In the genomic region with DNA sequence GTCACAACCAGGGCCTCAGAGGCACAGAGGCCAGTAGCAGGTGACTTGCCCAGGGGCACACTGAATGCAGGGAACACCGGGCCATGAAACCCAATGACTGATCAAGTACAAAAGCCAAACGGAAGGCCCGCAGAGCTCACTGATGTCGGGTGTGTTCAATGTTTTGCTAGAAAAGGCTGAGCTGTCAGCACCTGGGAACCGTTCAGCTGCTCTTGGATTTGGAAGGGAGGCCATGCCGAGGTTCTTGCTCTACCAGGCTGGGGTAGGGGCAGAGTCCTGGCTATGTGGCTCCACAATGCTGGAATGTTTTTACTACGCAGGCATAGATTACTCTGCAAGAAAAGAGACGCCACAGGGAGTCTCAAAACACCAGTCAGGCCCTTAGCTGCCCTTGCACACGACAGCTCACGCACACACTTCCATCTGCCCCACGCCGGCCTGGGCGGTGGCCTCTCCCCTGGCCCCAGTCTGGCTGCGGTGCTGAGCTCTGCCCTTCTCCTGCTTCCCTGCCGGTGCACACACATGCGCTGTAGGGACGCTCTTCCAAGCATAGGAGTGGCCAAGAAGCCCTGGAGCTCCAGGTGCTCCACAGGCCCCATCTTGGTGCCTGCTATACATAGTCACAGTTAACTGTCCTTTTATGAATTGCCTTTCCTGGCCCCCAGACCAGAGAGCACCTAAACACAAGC, we compare ENCODE assay signal across 21 cellular contexts.
DNase-seq lines count a peak whose midpoint lies in the region; ATAC-seq and TF ChIP-seq lines count a peak whose summit lies in the region.
"Had no signal": no experiment of that assay in that cellular context is flagged by ENCODE, and none has a peak within 500 bp of the region (broad histone marks: within the 10 kb centered on the region; RNA-seq: fewer than 3 reads in every experiment).

No MANE protein-coding gene starts in this region.

- H3K27me3 Mint-ChIP-seq in natural killer cell (ENCODE audit: low read depth in 2 of 2) (no peaks in the 10 kb centered on the region), endodermal cell (ENCODE audit: insufficient read depth) (no peaks in the 10 kb centered on the region), neural progenitor cell (ENCODE audit: insufficient read depth, low read depth) (peaks cover 8% of the 10 kb centered on the region)
- no peaks in the 10 kb centered on the region for H3K27me3 Mint-ChIP-seq in natural killer cell treated with Interleukin-12 subunit alpha and Interleukin-12 subunit beta and Interleukin-15 and Interleukin-18, amount 100 ng/mL, for 72 hours
- H3K27me3 Mint-ChIP-seq: activated CD4-positive, alpha-beta memory T cell treated with anti-CD3 and anti-CD28 coated beads for 36 hours; stimulated activated naive CD8-positive, alpha-beta T cell treated with anti-CD3 and anti-CD28 coated beads, Interleukin-15, Interleukin-2, amounts not matched to agents 100 ng/mL and 50 ng/mL, for 24 hours had no signal

- H3K27ac ChIP-seq in endodermal cell (ENCODE audit: low read depth, low read length) (no peak overlapping the region), neural progenitor cell (no peak overlapping the region)
- H3K27ac ChIP-seq: colonic mucosa, right lobe of liver had no signal

- H3K4me1 Mint-ChIP-seq in natural killer cell = peaks cover 79 to 88% of the 10 kb centered on the region in 2 donors
- H3K4me1 Mint-ChIP-seq in natural killer cell treated with Interleukin-12 subunit alpha and Interleukin-12 subunit beta and Interleukin-15 and Interleukin-18, amount 100 ng/mL, for 72 hours (ENCODE audit: low read depth in 2 of 2) = peaks cover 40 to 60% of the 10 kb centered on the region in 2 donors
- H3K4me1 Mint-ChIP-seq in endodermal cell = peaks cover 21% of the 10 kb centered on the region
- H3K4me1 Mint-ChIP-seq in neural progenitor cell = peaks cover 46% of the 10 kb centered on the region

- H3K9me3 Mint-ChIP-seq in natural killer cell = no peaks in the 10 kb centered on the region
- no peaks in the 10 kb centered on the region for H3K9me3 Mint-ChIP-seq in natural killer cell treated with Interleukin-12 subunit alpha and Interleukin-12 subunit beta and Interleukin-15 and Interleukin-18, amount 100 ng/mL, for 72 hours
- peaks cover 24% of the 10 kb centered on the region for H3K9me3 Mint-ChIP-seq in endodermal cell
- peaks cover 19% of the 10 kb centered on the region for H3K9me3 Mint-ChIP-seq in neural progenitor cell
- H3K9me3 Mint-ChIP-seq: activated CD4-positive, alpha-beta memory T cell treated with anti-CD3 and anti-CD28 coated beads for 36 hours had no signal

- peaks cover 22% of the 10 kb centered on the region for H3K36me3 ChIP-seq in endodermal cell (ENCODE audit: control insufficient read depth, insufficient read depth, low read length)
- H3K36me3 ChIP-seq in neural progenitor cell = no peaks in the 10 kb centered on the region
- H3K36me3 ChIP-seq: right lobe of liver had no signal

- H3K4me2 ChIP-seq in neural progenitor cell = no peak overlapping the region

- peak overlapping the region; percentile 49 to 83 for H3K27ac Mint-ChIP-seq in natural killer cell
- H3K27ac Mint-ChIP-seq in natural killer cell treated with Interleukin-12 subunit alpha and Interleukin-12 subunit beta and Interleukin-15 and Interleukin-18, amount 100 ng/mL, for 72 hours = peak overlapping the region in 1 of 2 donors; percentile 28
- peak overlapping the region; percentile 84 for H3K27ac Mint-ChIP-seq in endodermal cell
- peak overlapping the region; percentile 84 for H3K27ac Mint-ChIP-seq in neural progenitor cell
- H3K27ac Mint-ChIP-seq: activated CD4-positive, alpha-beta memory T cell treated with anti-CD3 and anti-CD28 coated beads for 36 hours; stimulated activated naive CD8-positive, alpha-beta T cell treated with anti-CD3 and anti-CD28 coated beads, Interleukin-15, Interleukin-2, amounts not matched to agents 100 ng/mL and 50 ng/mL, for 24 hours had no signal

- H3K79me2 ChIP-seq in neural progenitor cell (ENCODE audit: low read depth) = peaks cover 98% of the 10 kb centered on the region

- no peak overlapping the region for H3K9ac ChIP-seq in endodermal cell (ENCODE audit: extremely low read depth, low read length, poor library complexity, severe bottlenecking)
- no peak overlapping the region for H3K9ac ChIP-seq in neural progenitor cell

- H4K20me1 ChIP-seq in neural progenitor cell (ENCODE audit: low read depth) = peaks cover 48% of the 10 kb centered on the region

- 82 to 91% methylated on average over 13 to 17 of the region's 17 CpGs for WGBS in endodermal cell (ENCODE audit: insufficient coverage in 1 of 2, insufficient read length in 1 of 2), 2 experiments

- H3K36me3 Mint-ChIP-seq in natural killer cell = no peaks in the 10 kb centered on the region
- no peaks in the 10 kb centered on the region for H3K36me3 Mint-ChIP-seq in natural killer cell treated with Interleukin-12 subunit alpha and Interleukin-12 subunit beta and Interleukin-15 and Interleukin-18, amount 100 ng/mL, for 72 hours
- peaks cover 59% of the 10 kb centered on the region for H3K36me3 Mint-ChIP-seq in endodermal cell (ENCODE audit: low read depth)
- H3K36me3 Mint-ChIP-seq in neural progenitor cell = peaks cover 48% of the 10 kb centered on the region
- H3K36me3 Mint-ChIP-seq: activated CD4-positive, alpha-beta memory T cell treated with anti-CD3 and anti-CD28 coated beads for 36 hours had no signal

- no peak for DNase-seq in natural killer cell
- DNase-seq in natural killer cell treated with Interleukin-12 subunit alpha and Interleukin-12 subunit beta and Interleukin-15 and Interleukin-18, amount 100 ng/mL, for 72 hours (ENCODE audit: low spot score) = no peak
- DNase-seq in endodermal cell = no peak
- DNase-seq in neural progenitor cell (ENCODE audit: low spot score) = no peak
- no peak for DNase-seq in left colon
- DNase-seq in dedifferentiated amniotic fluid mesenchymal stem cell (ENCODE audit: extremely low spot score) = no peak
- DNase-seq in sciatic nerve (ENCODE audit: low spot score) = no peak
- DNase-seq: activated CD4-positive, alpha-beta memory T cell treated with anti-CD3 and anti-CD28 coated beads for 36 hours; amniotic stem cell; colonic mucosa; DMS153; hypothalamus; midbrain; NCI-H1436; NCI-H748 treated with DMSO at 0.1 percent for 48 hours; nucleus accumbens; PC-3; right lobe of liver; SJCRH30 had no signal

- ATAC-seq in natural killer cell = no peak
- no peak for ATAC-seq in natural killer cell treated with Interleukin-12 subunit alpha and Interleukin-12 subunit beta and Interleukin-15 and Interleukin-18, amount 100 ng/mL, for 72 hours
- ATAC-seq in GM19351 (IDR thresholded peaks at IDR 0.05; ENCODE audit: unreplicated experiment) = no peak
- no peak for ATAC-seq in left colon
- ATAC-seq in sciatic nerve = no peak
- ATAC-seq: PC-3, right lobe of liver had no signal

- H3K27me3 ChIP-seq in endodermal cell (ENCODE audit: control insufficient read depth, insufficient read depth, low read length, poor library complexity, severe bottlenecking) = no peaks in the 10 kb centered on the region
- no peaks in the 10 kb centered on the region for H3K27me3 ChIP-seq in neural progenitor cell
- H3K27me3 ChIP-seq: colonic mucosa, right lobe of liver, SJCRH30 had no signal

- H3K9me3 ChIP-seq in endodermal cell (ENCODE audit: control insufficient read depth, low read length) (peaks cover 20% of the 10 kb centered on the region), neural progenitor cell (ENCODE audit: low read depth) (peaks cover 6% of the 10 kb centered on the region)
- H3K9me3 ChIP-seq: colonic mucosa, right lobe of liver, SJCRH30 had no signal

- H3K4me3 ChIP-seq in endodermal cell (ENCODE audit: low read length) (no peak overlapping the region), neural progenitor cell (no peak overlapping the region)
- H3K4me3 ChIP-seq: colonic mucosa, right lobe of liver, SJCRH30 had no signal

- H3K4me1 ChIP-seq in endodermal cell (ENCODE audit: control insufficient read depth, insufficient read depth, low read length) (no peaks in the 10 kb centered on the region), neural progenitor cell (peaks cover 8% of the 10 kb centered on the region)

- no peak for TF ChIP-seq CTCF in natural killer cell (IDR thresholded peaks at IDR 0.05)
- TF ChIP-seq CTCF in endodermal cell (conservative IDR thresholded peaks at IDR 0.05) = no peak
- TF ChIP-seq CTCF in neural progenitor cell (IDR thresholded peaks at IDR 0.05) = no peak

- H2AFZ ChIP-seq in neural progenitor cell (replicated peaks) = no peak overlapping the region

- no peaks in the 10 kb centered on the region for H3F3A ChIP-seq in neural progenitor cell (ENCODE audit: low read depth)

- H3K4me3 Mint-ChIP-seq in natural killer cell = no peak overlapping the region
- H3K4me3 Mint-ChIP-seq in natural killer cell treated with Interleukin-12 subunit alpha and Interleukin-12 subunit beta and Interleukin-15 and Interleukin-18, amount 100 ng/mL, for 72 hours = no peak overlapping the region
- H3K4me3 Mint-ChIP-seq in endodermal cell = no peak overlapping the region
- H3K4me3 Mint-ChIP-seq in neural progenitor cell = no peak overlapping the region
- H3K4me3 Mint-ChIP-seq: activated CD4-positive, alpha-beta memory T cell treated with anti-CD3 and anti-CD28 coated beads for 36 hours; stimulated activated naive CD8-positive, alpha-beta T cell treated with anti-CD3 and anti-CD28 coated beads, Interleukin-15, Interleukin-2, amounts not matched to agents 100 ng/mL and 50 ng/mL, for 24 hours had no signal

- intact Hi-C loops in natural killer cell (cut with micrococcal nuclease) (no loop called here), left colon (cut with DNase I, micrococcal nuclease) (no loop called here), sciatic nerve (cut with DNase I) (no loop called here)
